ENCODE assay signal across 1 cellular context in the genomic region with DNA sequence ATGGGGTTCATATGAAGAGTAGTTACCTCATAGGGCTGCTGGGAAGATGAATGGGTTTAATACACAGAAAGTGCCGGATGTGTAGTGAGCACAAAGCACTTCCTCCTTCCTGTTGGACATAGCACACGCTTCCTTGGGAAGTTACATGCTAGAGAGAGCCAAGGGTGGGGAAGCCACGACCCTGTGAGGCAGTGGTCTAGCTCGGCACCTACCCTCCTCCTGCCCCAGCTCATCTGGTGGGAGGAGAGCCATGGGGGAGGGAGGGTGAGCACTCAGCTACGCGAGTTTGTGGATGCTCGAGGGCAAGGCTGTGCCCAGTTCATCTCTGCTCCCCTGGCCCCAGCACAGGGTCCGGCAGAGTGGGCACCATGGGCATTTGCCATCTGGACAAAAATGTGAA.
TF ChIP-seq lines count a peak whose summit lies in the region.

No MANE protein-coding gene starts in this region.

TF ChIP-seq in endothelial cell of umbilical vein, 7 proteins besides CTCF, POLR2A, EP300 and RAD21:
- TF ChIP-seq GATA2 (IDR thresholded peaks at IDR 0.05; ENCODE audit: insufficient read depth, insufficient read length, low read depth, low read length) (no peak), FOS (IDR thresholded peaks at IDR 0.05; ENCODE audit: borderline replicate concordance, insufficient read depth, low read length) (no peak), POLR2AphosphoS5 (IDR thresholded peaks at IDR 0.05; ENCODE audit: insufficient read depth, low read depth, low read length) (peak; percentile 25)
